Comparison of ENCODE assay signal across 21 cellular contexts in the genomic region with DNA sequence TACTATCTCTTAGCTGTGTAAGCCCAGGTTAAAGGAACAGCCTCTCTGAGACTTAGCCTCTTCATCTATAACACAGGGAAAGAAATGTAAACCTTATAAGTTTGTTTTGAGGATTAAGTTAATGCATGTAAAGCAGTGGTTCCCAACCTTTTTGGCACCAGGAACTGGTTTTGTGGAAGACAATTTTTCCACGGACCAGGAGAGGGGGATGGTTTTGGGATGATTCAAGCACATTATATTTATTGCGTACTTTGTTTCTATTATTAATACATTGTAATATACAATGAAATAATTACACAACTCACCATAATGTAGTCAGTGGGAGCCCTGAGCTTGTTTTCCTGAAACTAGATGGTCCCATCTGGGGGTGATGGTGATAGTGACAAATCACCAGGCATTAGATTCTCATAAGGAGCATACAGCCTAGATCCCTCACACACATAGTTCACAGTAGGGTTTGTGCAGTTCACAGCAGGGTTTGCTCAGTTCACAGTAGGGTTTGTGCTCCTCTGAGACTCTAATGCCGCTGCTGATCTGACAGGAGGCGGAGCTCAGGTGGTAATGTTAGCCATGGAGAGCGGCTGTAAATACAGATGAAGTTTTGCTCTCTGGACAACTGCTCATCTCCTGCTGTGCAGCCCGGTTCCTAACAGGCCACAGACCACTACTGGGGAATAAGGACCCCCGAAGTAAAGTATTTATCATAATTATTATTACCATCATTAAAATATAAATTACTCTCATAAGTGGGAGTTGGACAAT. TPM values are rescaled to one million over a fixed set of nuclear protein-coding genes. Genes with fewer than 3 reads are reported as not detected.
DNase-seq lines count a peak whose midpoint lies in the region; ATAC-seq and TF ChIP-seq lines count a peak whose summit lies in the region.
"Had no signal": no experiment of that assay in that cellular context is flagged by ENCODE, and none has a peak within 500 bp of the region (broad histone marks: within the 10 kb centered on the region; RNA-seq: fewer than 3 reads in every experiment).

No MANE protein-coding gene starts in this region.

- intact Hi-C loops in Right ventricle myocardium superior (cut with DNase I), result loop anchor here (10.0 kb wide), 2 partner anchors 226 to 326 kb away; no protein-coding TSS in a partner anchor

- no peaks in the 10 kb centered on the region for H3K36me3 Mint-ChIP-seq in glutamatergic neuron (ENCODE audit: unreplicated experiment)
- H3K36me3 Mint-ChIP-seq: CD4-positive, CD25-positive, alpha-beta regulatory T cell had no signal

- no peaks in the 10 kb centered on the region for H3K27me3 Mint-ChIP-seq in glutamatergic neuron (ENCODE audit: unreplicated experiment)
- H3K27me3 Mint-ChIP-seq: CD4-positive, CD25-positive, alpha-beta regulatory T cell; IgD-negative memory B cell had no signal

- H4K20me1 ChIP-seq in DOHH2 (ENCODE audit: control insufficient read depth, insufficient read depth, low read depth, low read length) (no peaks in the 10 kb centered on the region), OCI-LY1 (ENCODE audit: insufficient read depth, low read length) (no peaks in the 10 kb centered on the region), fibroblast of lung (ENCODE audit: control insufficient read depth, extremely low read depth, insufficient read depth, low read length) (no peaks in the 10 kb centered on the region)

- ATAC-seq in Right ventricle myocardium superior (ENCODE audit: poor library complexity), result no peak
- ATAC-seq: A549, GM12878 had no signal

- H3K79me2 ChIP-seq in DOHH2 (ENCODE audit: control insufficient read depth, low read length), result no peaks in the 10 kb centered on the region
- H3K79me2 ChIP-seq in OCI-LY1 (ENCODE audit: insufficient read depth, low read length), result no peaks in the 10 kb centered on the region
- H3K79me2 ChIP-seq in fibroblast of lung (ENCODE audit: control insufficient read depth, insufficient read depth, low read length), result no peaks in the 10 kb centered on the region

- H3K9me3 ChIP-seq in DOHH2 (ENCODE audit: control insufficient read depth, insufficient read depth, low read length), result no peaks in the 10 kb centered on the region
- no peaks in the 10 kb centered on the region for H3K9me3 ChIP-seq in OCI-LY1 (ENCODE audit: low read length)
- no peaks in the 10 kb centered on the region for H3K9me3 ChIP-seq in fibroblast of lung (ENCODE audit: control insufficient read depth, insufficient read depth, low read depth, low read length)
- no peaks in the 10 kb centered on the region for H3K9me3 ChIP-seq in skeletal muscle satellite cell (replicated peaks; ENCODE audit: low read length)
- H3K9me3 ChIP-seq: A549, BE2C had no signal

- H3K27ac ChIP-seq in DOHH2 (ENCODE audit: low read depth, low read length), result no peak overlapping the region
- H3K27ac ChIP-seq in OCI-LY1 (ENCODE audit: low read depth, low read length, poor library complexity, severe bottlenecking), result peak overlapping the region; percentile 77
- H3K27ac ChIP-seq in fibroblast of lung (ENCODE audit: insufficient read depth, low read length), result no peak overlapping the region

- H3F3A ChIP-seq in DOHH2 (ENCODE audit: control insufficient read depth, insufficient read depth) (peaks cover 3% of the 10 kb centered on the region; the same call in 1 of the 2 replicates), OCI-LY1 (ENCODE audit: insufficient read depth, low read length) (no peaks in the 10 kb centered on the region)

- no peak overlapping the region for H3K4me3 Mint-ChIP-seq in glutamatergic neuron (ENCODE audit: unreplicated experiment)
- H3K4me3 Mint-ChIP-seq: CD4-positive, CD25-positive, alpha-beta regulatory T cell; IgD-negative memory B cell had no signal

- H3K4me2 ChIP-seq in DOHH2 (ENCODE audit: low read length) (peak overlapping the region; percentile 15; the same call in 1 of the 2 replicates), OCI-LY1 (ENCODE audit: low read length) (peak overlapping the region; percentile 35; the same call in 1 of the 2 replicates), fibroblast of lung (ENCODE audit: extremely low read depth, insufficient read depth, low read length) (no peak overlapping the region), skeletal muscle satellite cell (ENCODE audit: low read length) (no peak overlapping the region)

- H3K27me3 ChIP-seq in DOHH2 (ENCODE audit: control insufficient read depth, low read length) (no peaks in the 10 kb centered on the region), OCI-LY1 (ENCODE audit: insufficient read depth, low read length) (no peaks in the 10 kb centered on the region), fibroblast of lung (ENCODE audit: control insufficient read depth, insufficient read depth, low read length) (no peaks in the 10 kb centered on the region), skeletal muscle satellite cell (ENCODE audit: control insufficient read depth, insufficient read depth, low read length) (no peaks in the 10 kb centered on the region)
- H3K27me3 ChIP-seq: BE2C had no signal

- H3K4me3 ChIP-seq in DOHH2 (ENCODE audit: low read length), result no peak overlapping the region
- H3K4me3 ChIP-seq in OCI-LY1 (ENCODE audit: low read depth, low read length, poor library complexity, severe bottlenecking), result peak overlapping the region; percentile 20
- no peak overlapping the region for H3K4me3 ChIP-seq in fibroblast of lung (replicated peaks in 1 of 4; ENCODE audit: control extremely low read depth in 1 of 4, insufficient read depth in 1 of 4, low read depth in 3 of 4, low read length in 4 of 4)
- no peak overlapping the region for H3K4me3 ChIP-seq in skeletal muscle satellite cell (ENCODE audit: low read length)
- H3K4me3 ChIP-seq: A549, GM12878 had no signal

- peak; percentile 50 for DNase-seq in fibroblast of lung (ENCODE audit: low read depth in 2 of 2)
- DNase-seq in glutamatergic neuron, result no peak
- no peak for DNase-seq in Right ventricle myocardium superior
- DNase-seq in hippocampal formation (lab: John Stamatoyannopoulos, UW), result no peak
- DNase-seq: BE2C; CD4-positive, CD25-positive, alpha-beta regulatory T cell; DMS79; H7; HFFc6; NCI-H2081; NCI-H2171 treated with DMSO at 0.1 percent for 48 hours; NCI-H524 treated with DMSO at 0.1 percent for 48 hours; NCI-H82; OCI-M1; SW 1271 had no signal

- H3K27ac Mint-ChIP-seq in glutamatergic neuron (ENCODE audit: unreplicated experiment), result no peak overlapping the region
- H3K27ac Mint-ChIP-seq: CD4-positive, CD25-positive, alpha-beta regulatory T cell; IgD-negative memory B cell had no signal

- TF ChIP-seq CTCF in DOHH2 (IDR thresholded peaks at IDR 0.05; ENCODE audit: low read depth, low read length, poor library complexity, severe bottlenecking), result no peak
- TF ChIP-seq CTCF in OCI-LY1 (IDR thresholded peaks at IDR 0.05; ENCODE audit: low read length), result no peak
- TF ChIP-seq CTCF in fibroblast of lung (conservative IDR thresholded peaks at IDR 0.05 in 1 of 2, IDR thresholded peaks at IDR 0.05 in 1 of 2; ENCODE audit: low read depth in 1 of 2, low read length in 2 of 2), result no peak
- no peak for TF ChIP-seq CTCF in glutamatergic neuron (IDR thresholded peaks at IDR 0.05; ENCODE audit: partially characterized antibody, unreplicated experiment)

- H3K9ac ChIP-seq in OCI-LY1 (ENCODE audit: low read length) (peak overlapping the region; percentile 24; the same call in 1 of the 2 replicates), fibroblast of lung (ENCODE audit: insufficient read depth, low read length) (no peak overlapping the region), skeletal muscle satellite cell (ENCODE audit: low read depth, low read length) (peak overlapping the region; percentile 68)

- H2AFZ ChIP-seq in OCI-LY1 (ENCODE audit: low read length) (no peak overlapping the region), fibroblast of lung (ENCODE audit: low read length) (no peak overlapping the region)

- H3K4me1 ChIP-seq in DOHH2 (ENCODE audit: control insufficient read depth, low read length), result peaks cover 62% of the 10 kb centered on the region
- H3K4me1 ChIP-seq in OCI-LY1 (ENCODE audit: insufficient read depth, low read length, severe bottlenecking), result peaks cover 77% of the 10 kb centered on the region
- peaks cover 13% of the 10 kb centered on the region for H3K4me1 ChIP-seq in fibroblast of lung (ENCODE audit: control insufficient read depth, extremely low read depth, insufficient read depth, low read length)
- peaks cover 73% of the 10 kb centered on the region for H3K4me1 ChIP-seq in skeletal muscle satellite cell (ENCODE audit: control insufficient read depth, insufficient read depth, low read length)

- H3K36me3 ChIP-seq in DOHH2 (ENCODE audit: control insufficient read depth, low read length), result peaks cover 10% of the 10 kb centered on the region; the same call in 1 of the 2 replicates
- no peaks in the 10 kb centered on the region for H3K36me3 ChIP-seq in OCI-LY1 (ENCODE audit: insufficient read depth, low read length)
- H3K36me3 ChIP-seq in fibroblast of lung (ENCODE audit: control insufficient read depth, insufficient read depth, low read length), result no peaks in the 10 kb centered on the region
- H3K36me3 ChIP-seq in skeletal muscle satellite cell (ENCODE audit: insufficient read depth, low read length), result no peaks in the 10 kb centered on the region
- H3K36me3 ChIP-seq: BE2C had no signal

- H3K9me2 ChIP-seq in DOHH2 (replicated peaks; ENCODE audit: control insufficient read depth, low read length) (no peaks in the 10 kb centered on the region), OCI-LY1 (ENCODE audit: low read depth, low read length) (no peaks in the 10 kb centered on the region)

- H3K4me1 Mint-ChIP-seq in glutamatergic neuron (ENCODE audit: low read depth, unreplicated experiment), result peaks cover 13% of the 10 kb centered on the region
- H3K4me1 Mint-ChIP-seq: CD4-positive, CD25-positive, alpha-beta regulatory T cell had no signal

- H3K9me3 Mint-ChIP-seq in glutamatergic neuron (ENCODE audit: unreplicated experiment), result no peaks in the 10 kb centered on the region
- H3K9me3 Mint-ChIP-seq: CD4-positive, CD25-positive, alpha-beta regulatory T cell; HFFc6; IgD-negative memory B cell had no signal

RNA-seq across cellular contexts. Expression of a gene that starts 41.3 kb away (rescaled TPM):
- total RNA-seq in fibroblast of lung, result 0.50 and 1.3 TPM in 2 replicates
- polyA plus RNA-seq in fibroblast of lung, result 0.79 and 2.7 TPM in 2 replicates
- 0.44 and 1.3 TPM in 2 replicates for polyA plus RNA-seq in fibroblast of lung (2012)
- polyA minus RNA-seq in fibroblast of lung (ENCODE audit: low replicate concordance), result 0.94 and 5.1 TPM in 2 replicates
- total RNA-seq in skeletal muscle satellite cell (2012; rRNA removed), result 1.3 and 5.3 TPM in 2 replicates
- 84.9 TPM for total RNA-seq in glutamatergic neuron (ENCODE audit: unreplicated experiment)
- total RNA-seq in Right ventricle myocardium superior, result 192 TPM
- total RNA-seq: HFFc6 had no signal

Comparison
In these comparisons a context has a peak if more than half of its experiments do, and no peak if none do; other contexts are left out.
1. H3K4me2 ChIP-seq: peak in DOHH2 (single experiment) and OCI-LY1 (single experiment); none in fibroblast of lung (single experiment) and skeletal muscle satellite cell (single experiment).
2. DNase-seq: peak in fibroblast of lung (2 of 2); none in glutamatergic neuron (single experiment), Right ventricle myocardium superior (single experiment) and hippocampal formation (0 of 2).
3. RNA of a gene that starts 41.3 kb away (total RNA-seq): 192 TPM in Right ventricle myocardium superior (single experiment) and 84.9 TPM in glutamatergic neuron (single experiment); 0.50 to 1.3 TPM in fibroblast of lung; every median in the first group is over 10 times any median in the second.